29 cellular contexts compared by ENCODE assay signal in genomic region chr9:119360237-119360636, GRCh38. TPM values are rescaled to one million over a fixed set of nuclear protein-coding genes. Genes with fewer than 3 reads are reported as not detected.
"Had no signal": no experiment of that assay in that cellular context is flagged by ENCODE, and none has a peak within 500 bp of the region (broad histone marks: within the 10 kb centered on the region; RNA-seq: fewer than 3 reads in every experiment).

No MANE protein-coding gene starts in this region.

- H3K4me1 ChIP-seq: gastrocnemius medialis, heart left ventricle, pancreas, prostate gland, right atrium auricular region, suprapubic skin, transverse colon had no signal

- H3K27me3 ChIP-seq: dorsolateral prefrontal cortex, gastrocnemius medialis, heart left ventricle, right atrium auricular region, suprapubic skin had no signal

- H3K36me3 Mint-ChIP-seq: memory B cell; mesothelial cell of epicardium; naive B cell; natural killer cell treated with Interleukin-12 subunit alpha and Interleukin-12 subunit beta and Interleukin-15 and Interleukin-18, amount 100 ng/mL, for 72 hours had no signal

- H3K36me3 ChIP-seq: gastrocnemius medialis, heart left ventricle, pancreas, prostate gland, right atrium auricular region, suprapubic skin, transverse colon had no signal

- H3K4me3 Mint-ChIP-seq: memory B cell; mesothelial cell of epicardium; naive B cell; natural killer cell treated with Interleukin-12 subunit alpha and Interleukin-12 subunit beta and Interleukin-15 and Interleukin-18, amount 100 ng/mL, for 72 hours; stimulated activated naive CD8-positive, alpha-beta T cell treated with anti-CD3 and anti-CD28 coated beads, Interleukin-15, amount 100 ng/mL, for 72 hours had no signal

- DNase-seq: cerebellar nuclear complex; dorsolateral prefrontal cortex; effector CD4-positive, alpha-beta T cell; foreskin fibroblast; gastrocnemius medialis; heart left ventricle; left ventricle myocardium superior; mucosa of descending colon; naive B cell; pancreas; stimulated activated CD4-positive, alpha-beta T cell treated with anti-CD3 and anti-CD28 coated beads, Interleukin-12 subunit alpha, Interleukin-12 subunit beta, amount 100 ng/mL, for 4 hours; stimulated activated CD4-positive, alpha-beta T cell treated with anti-CD3 and anti-CD28 coated beads, Interleukin-1b, Interleukin-23, amount 100 ng/mL, for 48 hours; stimulated activated CD4-positive, alpha-beta T cell treated with anti-CD3 and anti-CD28 coated beads, Interleukin-4, amount 100 ng/mL, for 1 hour; stimulated activated CD8-positive, alpha-beta memory T cell treated with anti-CD3 and anti-CD28 coated beads, Interleukin-4, amount 100 ng/mL, for 48 hours; stimulated activated naive CD4-positive, alpha-beta T cell; stimulated activated naive CD8-positive, alpha-beta T cell treated with anti-CD3 and anti-CD28 coated beads, Interleukin-15, amount 100 ng/mL, for 72 hours; transverse colon had no signal

- H3K27ac Mint-ChIP-seq: memory B cell; mesothelial cell of epicardium; naive B cell; natural killer cell treated with Interleukin-12 subunit alpha and Interleukin-12 subunit beta and Interleukin-15 and Interleukin-18, amount 100 ng/mL, for 72 hours; stimulated activated naive CD8-positive, alpha-beta T cell treated with anti-CD3 and anti-CD28 coated beads, Interleukin-15, amount 100 ng/mL, for 72 hours had no signal

- H3K9me3 ChIP-seq: gastrocnemius medialis, heart left ventricle, mucosa of descending colon, pancreas, prostate gland, right atrium auricular region, suprapubic skin, transverse colon had no signal

- H3K4me3 ChIP-seq: gastrocnemius medialis, heart left ventricle, hepatocyte, lung, mucosa of descending colon, pancreas, prostate gland, right atrium auricular region, smooth muscle cell, suprapubic skin, transverse colon had no signal

- ATAC-seq: esophagus mucosa; gastrocnemius medialis; heart left ventricle; left ventricle myocardium superior; mucosa of descending colon; natural killer cell treated with Interleukin-12 subunit alpha and Interleukin-12 subunit beta and Interleukin-15 and Interleukin-18, amount 100 ng/mL, for 72 hours; pancreas; sciatic nerve; stimulated activated naive CD8-positive, alpha-beta T cell treated with anti-CD3 and anti-CD28 coated beads, Interleukin-15, amount 100 ng/mL, for 72 hours had no signal

- H3K9me3 Mint-ChIP-seq: memory B cell, mesothelial cell of epicardium had no signal

- H3K27ac ChIP-seq: epithelial cell of prostate, gastrocnemius medialis, heart left ventricle, hepatocyte, pancreas, prostate gland, right atrium auricular region, suprapubic skin, transverse colon had no signal

- H3K4me1 Mint-ChIP-seq: memory B cell; naive B cell; stimulated activated naive CD8-positive, alpha-beta T cell treated with anti-CD3 and anti-CD28 coated beads, Interleukin-15, amount 100 ng/mL, for 72 hours had no signal

RNA-seq across cellular contexts. Expression of gene BRINP1, which starts 9.0 kb away (rescaled TPM):
- total RNA-seq: natural killer cell treated with Interleukin-12 subunit alpha and Interleukin-12 subunit beta and Interleukin-15 and Interleukin-18, amount 100 ng/mL, for 72 hours; sciatic nerve; suprapubic skin had no signal
